In the genomic region with DNA sequence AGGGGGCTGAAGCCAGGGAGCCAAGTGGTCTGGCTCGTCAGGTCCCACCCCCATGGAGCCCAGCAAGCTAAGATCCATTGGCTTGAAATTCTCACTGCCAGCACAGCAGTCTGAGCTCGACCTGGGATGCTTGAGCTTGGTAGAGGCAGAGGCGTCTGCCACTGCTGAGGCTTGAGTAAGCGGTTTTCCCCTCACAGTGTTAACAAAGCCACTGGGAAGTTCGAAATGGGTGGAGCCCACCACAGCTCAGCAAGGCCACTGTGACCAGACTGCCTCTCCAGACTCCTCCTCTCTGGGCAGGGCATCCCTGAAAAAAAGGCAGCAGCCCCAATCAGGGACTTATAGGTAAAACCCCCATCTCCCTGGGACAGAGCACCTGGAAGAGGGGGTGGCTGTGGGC, we compare ENCODE assay signal across 25 cellular contexts.
"Had no signal": no experiment of that assay in that cellular context is flagged by ENCODE, and none has a peak within 500 bp of the region (broad histone marks: within the 10 kb centered on the region; RNA-seq: fewer than 3 reads in every experiment).

No MANE protein-coding gene starts in this region.

- H3K9me3 Mint-ChIP-seq: dendritic cell treated with granulocyte-macrophage colony-stimulating factor and Interleukin-4, amounts not matched to agents 40 ng/mL and 50 ng/mL, for 4 days had no signal

- H3K4me3 ChIP-seq: colonic mucosa, esophagus muscularis mucosa, heart right ventricle, pancreas, right lobe of liver, smooth muscle cell, stomach, thyroid gland, vagina had no signal

- H3K27me3 ChIP-seq: colonic mucosa, esophagus muscularis mucosa, heart right ventricle, neutrophil, pancreas, right lobe of liver, stomach, thyroid gland, vagina had no signal

- H3K36me3 Mint-ChIP-seq: naive thymus-derived CD4-positive, alpha-beta T cell; stimulated activated effector memory CD8-positive, alpha-beta T cell treated with anti-CD3 and anti-CD28 coated beads, Interleukin-12 subunit alpha, Interleukin-12 subunit beta, amount 100 ng/mL, for 72 hours had no signal

- H3K27ac ChIP-seq: colonic mucosa, esophagus muscularis mucosa, heart right ventricle, neutrophil, pancreas, right lobe of liver, stomach, thyroid gland, vagina had no signal

- H3K27me3 Mint-ChIP-seq: dendritic cell treated with granulocyte-macrophage colony-stimulating factor and Interleukin-4, amounts not matched to agents 40 ng/mL and 50 ng/mL, for 4 days; naive thymus-derived CD4-positive, alpha-beta T cell had no signal

- H3K4me1 ChIP-seq: colonic mucosa, esophagus muscularis mucosa, heart right ventricle, pancreas, right lobe of liver, stomach, thyroid gland, vagina had no signal

- H3K4me3 Mint-ChIP-seq: dendritic cell treated with granulocyte-macrophage colony-stimulating factor and Interleukin-4, amounts not matched to agents 40 ng/mL and 50 ng/mL, for 4 days; naive thymus-derived CD4-positive, alpha-beta T cell; nephron; stimulated activated effector memory CD8-positive, alpha-beta T cell treated with anti-CD3 and anti-CD28 coated beads, Interleukin-12 subunit alpha, Interleukin-12 subunit beta, amount 100 ng/mL, for 72 hours had no signal

- H3K36me3 ChIP-seq: colonic mucosa, esophagus muscularis mucosa, heart right ventricle, neutrophil, pancreas, right lobe of liver, stomach, thyroid gland, vagina had no signal

- H3K9me3 ChIP-seq: colonic mucosa, neutrophil, pancreas, right lobe of liver, thyroid gland, vagina had no signal

- DNase-seq: colonic mucosa; effector CD8-positive, alpha-beta T cell; foreskin melanocyte; glutamatergic neuron; heart right ventricle; hippocampal formation; mesenchymal stem cell; midbrain; naive thymus-derived CD4-positive, alpha-beta T cell; pancreas; right lobe of liver; stimulated activated CD4-positive, alpha-beta T cell treated with anti-CD3 and anti-CD28 coated beads, Interleukin-12 subunit alpha, Interleukin-12 subunit beta, amount 100 ng/mL, for 4 hours; stimulated activated CD4-positive, alpha-beta T cell treated with anti-CD3 and anti-CD28 coated beads, Interleukin-2, amount 100 ng/mL, for 24 hours; stimulated activated CD4-positive, alpha-beta T cell treated with anti-CD3 and anti-CD28 coated beads, Interleukin-4, amount 100 ng/mL, for 24 hours; stimulated activated naive CD4-positive, alpha-beta T cell treated with Interleukin-2 at 50 U/mL for 16 hours; stomach; trophoblast cell had no signal

- H3K4me1 Mint-ChIP-seq: naive thymus-derived CD4-positive, alpha-beta T cell; nephron; stimulated activated effector memory CD8-positive, alpha-beta T cell treated with anti-CD3 and anti-CD28 coated beads, Interleukin-12 subunit alpha, Interleukin-12 subunit beta, amount 100 ng/mL, for 72 hours had no signal

- H3K4me2 ChIP-seq: smooth muscle cell had no signal

- H3K27ac Mint-ChIP-seq: dendritic cell treated with granulocyte-macrophage colony-stimulating factor and Interleukin-4, amounts not matched to agents 40 ng/mL and 50 ng/mL, for 4 days; naive thymus-derived CD4-positive, alpha-beta T cell; stimulated activated effector memory CD8-positive, alpha-beta T cell treated with anti-CD3 and anti-CD28 coated beads, Interleukin-12 subunit alpha, Interleukin-12 subunit beta, amount 100 ng/mL, for 72 hours had no signal
